10 cellular contexts compared by ENCODE assay signal in genomic region chr6:56766806-56767178, GRCh38.
DNase-seq lines count a peak whose midpoint lies in the region; ATAC-seq and TF ChIP-seq lines count a peak whose summit lies in the region.
"Had no signal": no experiment of that assay in that cellular context is flagged by ENCODE, and none has a peak within 500 bp of the region (broad histone marks: within the 10 kb centered on the region; RNA-seq: fewer than 3 reads in every experiment).

No MANE protein-coding gene starts in this region.

- no peak overlapping the region for H2BK5ac ChIP-seq in trophoblast cell (ENCODE audit: low read depth, low read length, poor library complexity)

- intact Hi-C loops in PC-3 (cut with micrococcal nuclease), result no loop called here

- DNase-seq in PC-3 (peak; percentile 72), trophoblast cell (no peak), islet precursor cell (no peak), NCI-H1105 (lab: John Stamatoyannopoulos, UW) (no peak), GOT3 (lab: John Stamatoyannopoulos, UW) (no peak)
- DNase-seq in activated CD4-positive, alpha-beta T cell treated with anti-CD3 and anti-CD28 coated beads for 4 hours, result no peak
- DNase-seq: transverse colon had no signal

- no peak overlapping the region for H2AK5ac ChIP-seq in trophoblast cell (ENCODE audit: low read length)

- H3K27me3 ChIP-seq in PC-3 (ENCODE audit: low read length) (no peaks in the 10 kb centered on the region), trophoblast cell (ENCODE audit: insufficient read depth, low read length) (no peaks in the 10 kb centered on the region)
- H3K27me3 ChIP-seq: neutrophil, transverse colon had no signal

- CTCF ChIA-PET in PC-3 (lab: Charles Lee), result interaction anchor here (1.0 to 1.1 kb wide), 3 partner anchors 77 to 86 kb away, joined by 3 to 7 read pairs (median 5); no protein-coding TSS in a partner anchor

- no peak overlapping the region for H3K4ac ChIP-seq in trophoblast cell (ENCODE audit: low read depth, low read length)

- H3K4me3 ChIP-seq in PC-3 (ENCODE audit: low read length) (no peak overlapping the region), trophoblast cell (ENCODE audit: low read depth, low read length) (no peak overlapping the region)
- H3K4me3 ChIP-seq: transverse colon had no signal

- no CpG with 5 or more reads among the region's 1 CpG for WGBS in trophoblast cell (ENCODE audit: extremely low coverage, insufficient coverage, insufficient read length)

- ATAC-seq in GM19023 (IDR thresholded peaks at IDR 0.05; ENCODE audit: unreplicated experiment) (peak; percentile 82), HG02763 (IDR thresholded peaks at IDR 0.05; ENCODE audit: unreplicated experiment) (peak; percentile 77), PC-3 (peak; percentile 55)

- no peaks in the 10 kb centered on the region for H3K36me3 ChIP-seq in PC-3 (ENCODE audit: low read depth, low read length)
- no peaks in the 10 kb centered on the region for H3K36me3 ChIP-seq in trophoblast cell (ENCODE audit: control insufficient read depth in 1 of 2, insufficient read depth in 2 of 2, low read length in 2 of 2)
- H3K36me3 ChIP-seq: neutrophil, transverse colon had no signal

- POLR2A ChIA-PET in PC-3 (lab: Charles Lee; ENCODE audit: unreplicated experiment), result interaction anchor here (0.7 kb wide), 1 partner anchor 73 kb away, joined by 4 read pairs; no protein-coding TSS in a partner anchor

- H3K4me2 ChIP-seq in PC-3 (ENCODE audit: low read length) (peak overlapping the region; percentile 19; the same call in 1 of the 2 replicates), trophoblast cell (ENCODE audit: low read length) (no peak overlapping the region)

- no peaks in the 10 kb centered on the region for H4K20me1 ChIP-seq in PC-3 (ENCODE audit: low read length)

- H3K4me1 ChIP-seq in PC-3 (ENCODE audit: insufficient read depth, low read length), result peaks cover 31% of the 10 kb centered on the region
- peaks cover 7 to 8% of the 10 kb centered on the region in 2 experiments for H3K4me1 ChIP-seq in trophoblast cell (ENCODE audit: control insufficient read depth in 1 of 2, insufficient read depth in 2 of 2, low read length in 2 of 2)

- peaks cover 49% of the 10 kb centered on the region for H3K79me2 ChIP-seq in PC-3 (ENCODE audit: low read length)
- no peaks in the 10 kb centered on the region for H3K79me2 ChIP-seq in trophoblast cell (ENCODE audit: control insufficient read depth, insufficient read depth, low read length, poor library complexity)

- H3K9ac ChIP-seq in PC-3 (ENCODE audit: low read length) (no peak overlapping the region), trophoblast cell (ENCODE audit: low read length) (no peak overlapping the region)

- H3K9me2 ChIP-seq in PC-3 (replicated peaks; ENCODE audit: low read length), result no peaks in the 10 kb centered on the region

- H2AFZ ChIP-seq in PC-3 (ENCODE audit: low read length), result no peak overlapping the region
- no peak overlapping the region for H2AFZ ChIP-seq in trophoblast cell (ENCODE audit: insufficient read depth, low read length, poor library complexity)

- H3K9me3 ChIP-seq in PC-3 (ENCODE audit: low read length) (no peaks in the 10 kb centered on the region), trophoblast cell (ENCODE audit: insufficient read depth, low read depth, low read length) (no peaks in the 10 kb centered on the region)
- H3K9me3 ChIP-seq: neutrophil, transverse colon had no signal

- no peak overlapping the region for H3K14ac ChIP-seq in trophoblast cell (ENCODE audit: low read length)

- no peak overlapping the region for H4K12ac ChIP-seq in trophoblast cell (ENCODE audit: low read depth, low read length)

- H3F3A ChIP-seq in PC-3 (ENCODE audit: low read length, unreplicated experiment), result no peaks in the 10 kb centered on the region

- TF ChIP-seq CTCF in PC-3 (conservative IDR thresholded peaks at IDR 0.05; ENCODE audit: low read depth, low read length), result no peak

- no TSS peak for BruUV-seq in PC-3 (replicated peaks; lab: Mats Ljungman, UMichigan)

- H2BK12ac ChIP-seq in trophoblast cell (ENCODE audit: low read length), result peak overlapping the region; percentile 40

- H3K18ac ChIP-seq in trophoblast cell (ENCODE audit: low read length), result no peak overlapping the region

- peak overlapping the region; percentile 22 for H2BK120ac ChIP-seq in trophoblast cell (ENCODE audit: insufficient read depth, low read length, poor library complexity)

- H3K79me1 ChIP-seq in trophoblast cell (ENCODE audit: low read length), result peaks cover 2% of the 10 kb centered on the region

- H4K91ac ChIP-seq in trophoblast cell (ENCODE audit: low read depth, low read length), result no peak overlapping the region

- no peak overlapping the region for H4K8ac ChIP-seq in trophoblast cell (ENCODE audit: low read depth, low read length)

- H3K27ac ChIP-seq in PC-3 (ENCODE audit: low read length) (no peak overlapping the region), trophoblast cell (ENCODE audit: low read depth, low read length) (peak overlapping the region; percentile 27)
- H3K27ac ChIP-seq: neutrophil had no signal

- H3K23ac ChIP-seq in trophoblast cell (ENCODE audit: low read length), result no peak overlapping the region
